Comparison of ENCODE assay signal across 22 cellular contexts in genomic region chr3:13769422-13769821, GRCh38.
"Had no signal": no experiment of that assay in that cellular context is flagged by ENCODE, and none has a peak within 500 bp of the region (broad histone marks: within the 10 kb centered on the region; RNA-seq: fewer than 3 reads in every experiment).

No MANE protein-coding gene starts in this region.

- H3K27me3 ChIP-seq: breast epithelium, pancreas, vagina had no signal

- FAIRE-seq: endometrium, islet of Langerhans, pancreas had no signal

- H3K36me3 ChIP-seq: breast epithelium, heart left ventricle, lower lobe of right lung, pancreas, tibial artery, vagina had no signal

- H3K9me3 ChIP-seq: breast epithelium, heart left ventricle, lower lobe of right lung, pancreas, vagina had no signal

- ATAC-seq: activated T-helper 17 cell treated with anti-CD3 and anti-CD28 coated beads, Interleukin-2, amount 50 U/mL, for 72 hours; heart left ventricle; left colon; lower lobe of right lung; naive thymus-derived CD8-positive, alpha-beta T cell; pancreas; right cardiac atrium had no signal

- H3K27ac ChIP-seq: breast epithelium, heart left ventricle, lower lobe of right lung, pancreas, tibial artery, vagina had no signal

- H3K4me3 ChIP-seq: breast epithelium, heart left ventricle, lower lobe of right lung, pancreas, tibial artery, vagina had no signal

- H3K4me1 ChIP-seq: breast epithelium, heart left ventricle, lower lobe of right lung, pancreas, tibial artery, vagina had no signal

- DNase-seq: activated CD4-positive, alpha-beta T cell treated with anti-CD3 and anti-CD28 coated beads for 1 hour; activated CD4-positive, alpha-beta T cell treated with anti-CD3 and anti-CD28 coated beads, Interleukin-2, amount 50 U/mL, for 1 hour; activated CD8-positive, alpha-beta T cell treated with anti-CD3 and anti-CD28 coated beads, Interleukin-2, amount 10 ng/mL, durations not matched to agents 7 days and 5 days; activated naive CD4-positive, alpha-beta T cell treated with Interleukin-2 at 50 U/mL for 16 hours; activated naive CD8-positive, alpha-beta T cell treated with anti-CD3 and anti-CD28 coated beads, Interleukin-2, amount 10 ng/mL, durations not matched to agents 7 days and 5 days; activated T-cell treated with anti-CD3 and anti-CD28 coated beads, Interleukin-2, amount 50 U/mL, for 24 hours; amniotic stem cell; cortex of kidney; left colon; lower lobe of right lung; naive thymus-derived CD8-positive, alpha-beta T cell; pancreas; right cardiac atrium; stimulated activated CD4-positive, alpha-beta T cell treated with anti-CD3 and anti-CD28 coated beads, Interleukin-12 subunit alpha, Interleukin-12 subunit beta, amount 100 ng/mL, for 4 hours; T-helper 1 cell; tibial artery had no signal
